ENCODE assay signal across 8 cellular contexts in the genomic region with DNA sequence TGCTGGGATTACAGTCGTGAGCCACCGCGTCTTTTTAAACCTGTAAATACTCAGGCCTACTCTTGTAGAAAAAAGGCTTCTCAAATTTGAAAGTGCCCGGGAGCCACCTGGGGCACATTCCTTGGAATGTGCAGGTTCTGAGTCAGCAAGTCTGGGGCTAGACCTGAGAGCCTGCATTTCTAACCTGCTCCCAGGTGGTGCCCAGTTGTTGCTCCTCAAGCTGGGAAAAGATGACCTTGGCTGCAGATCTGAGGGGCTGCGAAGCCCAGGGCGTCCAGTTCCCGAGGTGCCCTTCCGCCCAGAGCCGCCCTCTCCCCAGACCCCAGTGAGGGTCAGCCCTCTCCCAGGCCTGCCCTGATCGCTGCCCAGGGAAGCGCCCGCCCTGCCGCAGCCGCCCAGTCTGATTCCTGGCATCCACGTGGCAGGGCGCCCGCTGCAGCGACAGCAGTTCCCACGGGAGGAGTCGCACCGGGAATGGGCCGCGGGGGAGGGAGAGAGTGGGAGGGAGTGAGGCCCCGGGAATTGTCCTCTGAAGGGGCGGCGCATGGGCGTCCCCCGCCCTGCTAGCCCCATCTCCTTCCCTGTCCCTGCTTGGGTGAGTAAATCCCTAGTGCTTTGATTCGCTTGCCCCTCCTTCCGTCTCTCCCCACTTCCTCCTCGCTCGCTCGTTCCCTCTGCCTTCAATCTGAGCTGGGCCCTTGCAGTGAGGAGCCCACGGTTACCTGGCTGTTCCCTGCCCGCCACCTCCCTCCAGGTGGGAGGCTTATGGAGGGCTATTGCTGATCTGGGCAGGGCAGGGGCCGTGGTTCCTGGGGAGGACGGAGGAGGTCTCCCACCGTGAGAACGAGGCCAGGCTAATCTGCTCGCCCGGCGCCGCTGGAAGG. TPM values are rescaled to one million over a fixed set of nuclear protein-coding genes. Genes with fewer than 3 reads are reported as not detected.
A peak's percentile ranks its signal among the peaks of the same experiment; 100 is the strongest.
DNase-seq lines count a peak whose midpoint lies in the region; ATAC-seq, FAIRE-seq and TF ChIP-seq lines count a peak whose summit lies in the region.

No MANE protein-coding gene starts in this region.

- WGBS in neuronal stem cell (ENCODE audit: extremely low coverage in 2 of 2, insufficient read length in 2 of 2, insufficient replicate concordance in 1 of 2), 2 donors: no CpG with 5 or more reads among the region's 43 CpGs

- no peak overlapping the region for H4K91ac ChIP-seq in neuronal stem cell (ENCODE audit: low read depth, low read length, poor library complexity)

- H2AK5ac ChIP-seq in neuronal stem cell (ENCODE audit: low read depth, low read length): no peak overlapping the region

- no peak overlapping the region for H3K4ac ChIP-seq in neuronal stem cell (ENCODE audit: low read length)

- H4K8ac ChIP-seq in neuronal stem cell (ENCODE audit: low read depth, low read length): no peak overlapping the region

- H3K4me3 ChIP-seq in fibroblast of villous mesenchyme (ENCODE audit: low read depth, low read length) (peak overlapping the region; percentile 47), neuronal stem cell (ENCODE audit: low read length in 2 of 2) (peak overlapping the region in 1 of 2 donors; percentile 66)

- no peak overlapping the region for H2BK15ac ChIP-seq in neuronal stem cell (ENCODE audit: low read length)

- peak overlapping the region; percentile 61 for H3K9ac ChIP-seq in neuronal stem cell (ENCODE audit: low read depth, low read length, poor library complexity)

- H3K14ac ChIP-seq in neuronal stem cell (ENCODE audit: low read length): no peak overlapping the region

- H2BK5ac ChIP-seq in neuronal stem cell (ENCODE audit: low read length): peak overlapping the region; percentile 33

- H3K27ac ChIP-seq in neuronal stem cell (replicated peaks; ENCODE audit: low read length): no peak overlapping the region

- no peaks in the 10 kb centered on the region for H3K36me3 ChIP-seq in neuronal stem cell (replicated peaks in 1 of 2; ENCODE audit: control insufficient read depth in 2 of 2, insufficient read depth in 2 of 2, low read length in 2 of 2)

- no peaks in the 10 kb centered on the region for H3K79me1 ChIP-seq in neuronal stem cell (ENCODE audit: low read depth, low read length)

- no peak for ATAC-seq in HG02610 (IDR thresholded peaks at IDR 0.05; ENCODE audit: unreplicated experiment)
- ATAC-seq in HG02981 (IDR thresholded peaks at IDR 0.05; ENCODE audit: unreplicated experiment): no peak

- peak overlapping the region; percentile 87 for H3K18ac ChIP-seq in neuronal stem cell (ENCODE audit: low read length)

- FAIRE-seq in D721Med (lab: Jason Lieb, UNC): no peak

- no peaks in the 10 kb centered on the region for H3K27me3 ChIP-seq in neuronal stem cell (ENCODE audit: control insufficient read depth in 3 of 3, insufficient read depth in 3 of 3, low read depth in 1 of 3, low read length in 3 of 3)

- peak overlapping the region; percentile 15 for H3K23ac ChIP-seq in neuronal stem cell (ENCODE audit: low read depth, low read length, poor library complexity)

- no peaks in the 10 kb centered on the region for H3K9me3 ChIP-seq in neuronal stem cell (replicated peaks in 1 of 2; ENCODE audit: control insufficient read depth in 2 of 2, insufficient read depth in 1 of 2, low read depth in 1 of 2, low read length in 2 of 2)

- TF ChIP-seq CTCF in fibroblast of villous mesenchyme (IDR thresholded peaks at IDR 0.05; ENCODE audit: insufficient read depth, low read depth, low read length) (no peak), D721Med (IDR thresholded peaks at IDR 0.05; ENCODE audit: insufficient read depth, missing control alignments) (no peak)

- no peak overlapping the region for H2BK120ac ChIP-seq in neuronal stem cell (ENCODE audit: low read depth, low read length)

- peak overlapping the region; percentile 36 for H2BK12ac ChIP-seq in neuronal stem cell (ENCODE audit: low read length)

- DNase-seq in DMS53 (lab: John Stamatoyannopoulos, UW) (peak; percentile 93), RPMI7951 (ENCODE audit: low read depth) (peak; percentile 83), fibroblast of villous mesenchyme (ENCODE audit: low read depth) (peak; percentile 86), neuronal stem cell (ENCODE audit: low spot score) (no peak), D721Med (ENCODE audit: insufficient read length, low spot score) (no peak)
- DNase-seq in stimulated activated CD4-positive, alpha-beta T cell treated with anti-CD3 and anti-CD28 coated beads, Interleukin-12 subunit alpha, Interleukin-12 subunit beta, amount 100 ng/mL, for 4 hours: no peak

- H3K4me1 ChIP-seq in neuronal stem cell (ENCODE audit: control insufficient read depth in 2 of 2, insufficient read depth in 1 of 2, low read depth in 1 of 2, low read length in 2 of 2): peaks cover 12 to 13% of the 10 kb centered on the region in 2 donors

- peak overlapping the region; percentile 59 for H2AFZ ChIP-seq in neuronal stem cell (ENCODE audit: low read length)

- peak overlapping the region; percentile 50 for H3K4me2 ChIP-seq in neuronal stem cell (ENCODE audit: insufficient read depth, low read length, poor library complexity, severe bottlenecking)

RNA-seq across cellular contexts. Expression of gene TENT5B, which starts 18.8 kb away (rescaled TPM):
- 2.4 and 2.8 TPM in 2 replicates for total RNA-seq in RPMI7951 (2014; rRNA removed; shearing (Covaris generic))
- total RNA-seq in fibroblast of villous mesenchyme: 9.7 and 15.5 TPM in 2 replicates
- 6.3 TPM for polyA plus RNA-seq in neuronal stem cell (2013, experiment 1 of 2)
- polyA plus RNA-seq in neuronal stem cell (2013, experiment 2 of 2): 6.2 TPM

RNA-seq across cellular contexts. Expression of gene TRNP1, which starts 38.0 kb away (rescaled TPM):
- 4.2 and 4.6 TPM in 2 replicates for total RNA-seq in RPMI7951 (2014; rRNA removed; shearing (Covaris generic))
- total RNA-seq in fibroblast of villous mesenchyme: 13.2 and 27.6 TPM in 2 replicates
- 1.3 TPM for polyA plus RNA-seq in neuronal stem cell (2013, experiment 1 of 2)
- 1.3 TPM for polyA plus RNA-seq in neuronal stem cell (2013, experiment 2 of 2)

Comparison
In these comparisons a context has a peak if more than half of its experiments do, and no peak if none do; other contexts are left out.
1. DNase-seq: peak in DMS53 (single experiment), RPMI7951 (single experiment) and fibroblast of villous mesenchyme (single experiment); none in neuronal stem cell (single experiment), D721Med (single experiment) and stimulated activated CD4-positive, alpha-beta T cell treated with anti-CD3 and anti-CD28 coated beads, Interleukin-12 subunit alpha, Interleukin-12 subunit beta, amount 100 ng/mL, for 4 hours (single experiment).